ENCODE assay signal across 22 cellular contexts in the genomic region with DNA sequence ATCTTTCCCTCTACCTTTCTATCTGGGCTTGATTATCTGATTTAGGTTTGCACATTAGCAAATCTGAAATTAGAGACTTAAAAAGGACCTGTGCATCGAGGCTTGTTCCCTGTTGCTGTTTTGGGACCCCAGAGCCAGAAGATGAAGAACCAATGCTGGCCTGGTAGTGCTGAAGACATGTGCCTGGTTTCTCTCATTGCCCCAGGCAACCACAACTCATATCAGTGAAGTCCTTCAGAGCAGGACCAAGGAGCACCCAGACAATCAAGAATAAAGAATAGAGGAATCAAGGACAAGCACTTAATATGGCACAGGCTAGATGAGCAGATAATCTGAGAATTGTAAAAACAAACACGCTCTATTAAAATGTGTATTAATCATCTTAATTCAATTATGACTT.
"Had no signal": no experiment of that assay in that cellular context is flagged by ENCODE, and none has a peak within 500 bp of the region (broad histone marks: within the 10 kb centered on the region; RNA-seq: fewer than 3 reads in every experiment).

No MANE protein-coding gene starts in this region.

- H3K4me3 Mint-ChIP-seq: dendritic cell treated with granulocyte-macrophage colony-stimulating factor and Interleukin-4, amounts not matched to agents 40 ng/mL and 50 ng/mL, for 4 days; effector memory CD8-positive, alpha-beta T cell; endodermal cell had no signal

- ATAC-seq: effector memory CD8-positive, alpha-beta T cell; esophagus mucosa; foreskin keratinocyte; gastrocnemius medialis; gastroesophageal sphincter; heart left ventricle; heart right ventricle had no signal

- H3K4me1 Mint-ChIP-seq: endodermal cell had no signal

- DNase-seq: colonic mucosa; cortex of kidney; dermis blood vessel endothelial cell; dorsolateral prefrontal cortex; effector CD4-positive, alpha-beta T cell; effector CD8-positive, alpha-beta T cell; effector memory CD4-positive, alpha-beta T cell; effector memory CD8-positive, alpha-beta T cell; endodermal cell; erythroblast; esophagus squamous epithelium; foreskin fibroblast; foreskin melanocyte; gastrocnemius medialis; glutamatergic neuron; head of caudate nucleus; heart left ventricle; heart right ventricle had no signal

- H3K27ac Mint-ChIP-seq: dendritic cell treated with granulocyte-macrophage colony-stimulating factor and Interleukin-4, amounts not matched to agents 40 ng/mL and 50 ng/mL, for 4 days; effector memory CD8-positive, alpha-beta T cell; endodermal cell had no signal

- H3K9me3 Mint-ChIP-seq: effector memory CD8-positive, alpha-beta T cell had no signal

- H3K27me3 Mint-ChIP-seq: dendritic cell treated with granulocyte-macrophage colony-stimulating factor and Interleukin-4, amounts not matched to agents 40 ng/mL and 50 ng/mL, for 4 days; effector memory CD8-positive, alpha-beta T cell had no signal
